8 cellular contexts compared by ENCODE assay signal in genomic region chr2:212595036-212595654, GRCh38. TPM values are rescaled to one million over a fixed set of nuclear protein-coding genes. Genes with fewer than 3 reads are reported as not detected.
DNase-seq lines count a peak whose midpoint lies in the region; ATAC-seq and TF ChIP-seq lines count a peak whose summit lies in the region.

No MANE protein-coding gene starts in this region.

- H3K9me3 ChIP-seq in stomach: no peaks in the 10 kb centered on the region

- DNase-seq in DMS153 (lab: John Stamatoyannopoulos, UW) (peak; percentile 4), DMS153 treated with DMSO at 0.1 percent for 48 hours (lab: John Stamatoyannopoulos, UW; ENCODE audit: unreplicated experiment) (no peak), SK-N-DZ (ENCODE audit: low spot score) (peak; percentile 25), neural crest cell (ENCODE audit: low read depth, low spot score) (no peak), cerebellar nuclear complex (lab: John Stamatoyannopoulos, UW) (no peak), stomach (no peak), HK-2 (ENCODE audit: unreplicated experiment) (no peak)

- peaks cover 17% of the 10 kb centered on the region for H3K4me1 Mint-ChIP-seq in neural crest cell

- TF ChIP-seq CTCF in neural crest cell (conservative IDR thresholded peaks at IDR 0.05): peak; percentile 59
- no peak for TF ChIP-seq CTCF in stomach (IDR thresholded peaks at IDR 0.05)

- no peaks in the 10 kb centered on the region for H3K4me1 ChIP-seq in stomach

- intact Hi-C loops in stomach (cut with DNase I; ENCODE audit: low total_unique reads): no loop called here

- no peak overlapping the region for H3K4me3 ChIP-seq in stomach

- no peaks in the 10 kb centered on the region for H3K9me3 Mint-ChIP-seq in neural crest cell

- TF ChIP-seq EP300 in stomach (IDR thresholded peaks at IDR 0.05): no peak

- no peak overlapping the region for H3K4me3 Mint-ChIP-seq in neural crest cell

- H3K27me3 Mint-ChIP-seq in neural crest cell (ENCODE audit: low read depth): no peaks in the 10 kb centered on the region

- no peaks in the 10 kb centered on the region for H3K27me3 ChIP-seq in stomach

- ATAC-seq in HG03159 (IDR thresholded peaks at IDR 0.05; ENCODE audit: unreplicated experiment): peak; percentile 58

- no peak overlapping the region for H3K27ac Mint-ChIP-seq in neural crest cell (ENCODE audit: unreplicated experiment)

- H3K36me3 Mint-ChIP-seq in neural crest cell (ENCODE audit: low read depth): no peaks in the 10 kb centered on the region

- no peak for TF ChIP-seq POLR2A in stomach (IDR thresholded peaks at IDR 0.05)

- no peaks in the 10 kb centered on the region for H3K36me3 ChIP-seq in stomach

- H3K27ac ChIP-seq in stomach: no peak overlapping the region

- WGBS in stomach, 5 donors: 45 to 56% (median 53%) methylated on average over 3 of the region's 3 CpGs

RNA-seq across cellular contexts. Expression of gene ERBB4, which starts 56.5 kb away (rescaled TPM):
- 0.13 TPM in 1 of 2 replicates, not detected in the other for polyA plus RNA-seq in SK-N-DZ (2014; cell fraction: cytosol; rRNA removed)
- 0.01 and 0.02 TPM in 2 replicates for polyA plus RNA-seq in SK-N-DZ (2014; cell fraction: nucleus; rRNA removed)
- total RNA-seq in neural crest cell (10.2 and 11.0 TPM in 2 replicates), stomach (1 to 10 TPM in 2 of 5 donors, under 1 TPM in 2, not detected in 1; 0.45 to 2.5 (median 1.1) TPM)
- polyA plus RNA-seq in stomach: under 1 TPM; 0.12 to 0.15 (median 0.13) TPM

Comparison
In these comparisons a context has a peak if more than half of its experiments do, and no peak if none do; other contexts are left out.
1. DNase-seq: peak in DMS153 (single experiment) and SK-N-DZ (single experiment); none in DMS153 treated with DMSO at 0.1 percent for 48 hours (single experiment), neural crest cell (single experiment), cerebellar nuclear complex (0 of 2), stomach (single experiment) and HK-2 (single experiment).